ENCODE assay signal across 8 cellular contexts in the genomic region with DNA sequence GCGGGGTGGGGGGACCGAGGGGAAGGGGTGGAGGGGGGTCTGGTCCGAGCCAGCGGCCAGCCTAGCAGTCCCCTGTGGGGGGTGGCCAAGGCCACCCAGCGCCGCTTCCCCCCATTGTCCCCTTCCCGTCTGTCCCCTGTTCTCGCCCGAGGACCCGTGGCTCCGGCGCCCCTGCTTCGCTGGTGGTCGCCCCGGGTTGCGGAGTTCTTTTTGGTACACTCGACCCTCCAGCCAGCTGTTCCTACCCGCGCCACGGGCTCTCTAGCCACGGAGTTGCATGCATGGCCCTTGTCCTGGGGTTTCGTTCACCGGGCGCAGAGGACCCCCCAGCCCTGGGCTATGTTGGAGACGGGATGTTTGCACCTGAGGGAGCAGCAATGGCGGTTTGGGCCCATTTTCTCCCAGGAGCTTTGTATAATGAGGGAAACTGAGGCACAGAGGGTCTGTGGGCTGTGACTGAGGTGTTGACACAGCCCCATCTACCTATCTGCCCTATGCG. TPM values are rescaled to one million over a fixed set of nuclear protein-coding genes. Genes with fewer than 3 reads are reported as not detected.
A peak's percentile ranks its signal among the peaks of the same experiment; 100 is the strongest.
DNase-seq lines count a peak whose midpoint lies in the region; ATAC-seq and TF ChIP-seq lines count a peak whose summit lies in the region.

No MANE protein-coding gene starts in this region.

- TF ChIP-seq CTCF in Peyer's patch (IDR thresholded peaks at IDR 0.05), result no peak
- TF ChIP-seq CTCF in uterus (IDR thresholded peaks at IDR 0.05), result no peak

- DNase-seq in NCI-H2107 treated with DMSO at 0.1 percent for 48 hours (lab: John Stamatoyannopoulos, UW; ENCODE audit: unreplicated experiment) (peak; percentile 5), NCI-H2107 (lab: John Stamatoyannopoulos, UW) (no peak), Peyer's patch (peak in 1 of 3 donors; percentile 61), uterus (peak in 1 of 2 donors; percentile 40)

- H3K27ac ChIP-seq in Peyer's patch (peak overlapping the region; percentile 95 to 99 (median 96)), duodenal mucosa (ENCODE audit: low read depth, low read length) (peak overlapping the region; percentile 48), uterus (peak overlapping the region; percentile 92 to 98)

- H3K36me3 ChIP-seq in Peyer's patch, result peaks cover 0 to 23% (median 0%) of the 10 kb centered on the region in 3 donors
- H3K36me3 ChIP-seq in duodenal mucosa (ENCODE audit: control insufficient read depth in 1 of 2, insufficient read depth in 2 of 2, low read length in 2 of 2), result peaks cover 14 to 27% of the 10 kb centered on the region in 2 donors
- no peaks in the 10 kb centered on the region for H3K36me3 ChIP-seq in uterus

- peak overlapping the region; percentile 68 to 71 for H3K9ac ChIP-seq in duodenal mucosa (ENCODE audit: low read depth in 1 of 2, low read length in 2 of 2)

- TF ChIP-seq POLR2A in Peyer's patch (IDR thresholded peaks at IDR 0.05) (no peak), uterus (IDR thresholded peaks at IDR 0.05) (no peak)

- intact Hi-C loops in uterus (cut with DNase I; ENCODE audit: low total_unique reads), result loop anchor here (10.0 kb wide), 1 partner anchor 82 kb away; the partner anchor contains the start of gene BACE1

- peaks cover 0 to 24% (median 11%) of the 10 kb centered on the region in 4 donors for H3K4me1 ChIP-seq in Peyer's patch
- peaks cover 25 to 26% of the 10 kb centered on the region in 2 donors for H3K4me1 ChIP-seq in duodenal mucosa (ENCODE audit: control insufficient read depth in 1 of 2, insufficient read depth in 2 of 2, low read length in 2 of 2)
- H3K4me1 ChIP-seq in mononuclear cell (ENCODE audit: insufficient read depth, low read length), result peaks cover 37% of the 10 kb centered on the region
- no peaks in the 10 kb centered on the region for H3K4me1 ChIP-seq in uterus

- ATAC-seq in GM21367 (IDR thresholded peaks at IDR 0.05; ENCODE audit: unreplicated experiment), result no peak
- no peak for ATAC-seq in HG03565 (IDR thresholded peaks at IDR 0.05; ENCODE audit: unreplicated experiment)

- H3K9me3 ChIP-seq in Peyer's patch, result no peaks in the 10 kb centered on the region
- no peaks in the 10 kb centered on the region for H3K9me3 ChIP-seq in duodenal mucosa (ENCODE audit: control insufficient read depth in 1 of 2, low read length in 2 of 2)
- no peaks in the 10 kb centered on the region for H3K9me3 ChIP-seq in mononuclear cell (ENCODE audit: low read depth, low read length)
- no peaks in the 10 kb centered on the region for H3K9me3 ChIP-seq in uterus

- peak overlapping the region; percentile 81 to 98 (median 94) for H3K4me3 ChIP-seq in Peyer's patch
- peak overlapping the region; percentile 80 to 82 for H3K4me3 ChIP-seq in duodenal mucosa (ENCODE audit: low read depth in 1 of 2, low read length in 2 of 2)
- peak overlapping the region; percentile 47 for H3K4me3 ChIP-seq in mononuclear cell (ENCODE audit: low read length)
- H3K4me3 ChIP-seq in uterus, result peak overlapping the region; percentile 77 to 93

- H3K27me3 ChIP-seq in Peyer's patch (no peaks in the 10 kb centered on the region), duodenal mucosa (ENCODE audit: control insufficient read depth in 1 of 2, insufficient read depth in 2 of 2, low read length in 2 of 2) (no peaks in the 10 kb centered on the region), mononuclear cell (ENCODE audit: insufficient read depth, low read length) (no peaks in the 10 kb centered on the region), uterus (no peaks in the 10 kb centered on the region)

RNA-seq across cellular contexts. Expression of gene RNF214, which starts 0.5 kb away (rescaled TPM):
- total RNA-seq in Peyer's patch (10 to 100 TPM; 10.2 to 32.2 (median 13.4) TPM), mononuclear cell (4.7 TPM), uterus (10 to 100 TPM in 2 of 4 donors, 1 to 10 TPM in 2; 4.4 to 38.6 (median 11.4) TPM)

RNA-seq across cellular contexts. Expression of gene PCSK7, which starts 1.1 kb away (rescaled TPM):
- total RNA-seq in Peyer's patch, result 100 to 1,000 TPM; 136 to 244 (median 171) TPM
- total RNA-seq in mononuclear cell, result 96.1 TPM
- total RNA-seq in uterus, result 10 to 100 TPM; 23.3 to 78.9 (median 35.3) TPM

RNA-seq across cellular contexts. Expression of gene TAGLN, which starts 33.8 kb away (rescaled TPM):
- total RNA-seq in Peyer's patch (100 to 1,000 TPM; 110 to 361 (median 254) TPM), mononuclear cell (8.6 TPM), uterus (1,000 to 10,000 TPM; 1,588 to 9,854 (median 3,936) TPM)

RNA-seq across cellular contexts. Expression of gene SIDT2, which starts 54.4 kb away (rescaled TPM):
- 100 to 1,000 TPM in 3 of 4 donors, 10 to 100 TPM in 1; 69.3 to 201 (median 162) TPM for total RNA-seq in Peyer's patch
- 46.6 TPM for total RNA-seq in mononuclear cell
- total RNA-seq in uterus, result 10 to 100 TPM in 3 of 4 donors, 1 to 10 TPM in 1; 6.4 to 91.3 (median 28.7) TPM

RNA-seq across cellular contexts. Expression of gene BACE1-AS, which starts 58.2 kb away (rescaled TPM):
- 1 to 10 TPM; 2.5 to 7.6 (median 6.3) TPM for total RNA-seq in Peyer's patch
- 0.52 TPM for total RNA-seq in mononuclear cell
- total RNA-seq in uterus, result 10 to 100 TPM in 2 of 4 donors, 1 to 10 TPM in 1, under 1 TPM in 1; 0.88 to 39.7 (median 12.0) TPM

Comparison
In these comparisons a context has a peak if more than half of its experiments do, and no peak if none do; other contexts are left out.
1. RNA of gene TAGLN, which starts 33.8 kb away (total RNA-seq): 1,588 to 9,854 TPM in uterus and 110 to 361 TPM in Peyer's patch; 8.6 TPM in mononuclear cell (single experiment); every median in the first group is over 10 times any median in the second.
2. Peak in every context shown above with its lines, with median percentiles within 50 percentile points of each other: H3K27ac ChIP-seq and H3K4me3 ChIP-seq.